In genomic region chr2:48572797-48573196, GRCh38 we compare ENCODE assay signal across 17 cellular contexts. TPM values are rescaled to one million over a fixed set of nuclear protein-coding genes. Genes with fewer than 3 reads are reported as not detected.
DNase-seq lines count a peak whose midpoint lies in the region; ATAC-seq, FAIRE-seq and TF ChIP-seq lines count a peak whose summit lies in the region.
"Had no signal": no experiment of that assay in that cellular context is flagged by ENCODE, and none has a peak within 500 bp of the region (broad histone marks: within the 10 kb centered on the region; RNA-seq: fewer than 3 reads in every experiment).

No MANE protein-coding gene starts in this region.

- no peak for TF ChIP-seq POLR2A in H1 (IDR thresholded peaks at IDR 0.05; ENCODE audit: control extremely low read depth in 1 of 2, low read depth in 2 of 2, low read length in 2 of 2)

- H3K4me1 Mint-ChIP-seq in GM23338, result no peaks in the 10 kb centered on the region
- peaks cover 5 to 8% (median 6%) of the 10 kb centered on the region in 4 donors for H3K4me1 Mint-ChIP-seq in CD4-positive, alpha-beta memory T cell
- H3K4me1 Mint-ChIP-seq: stimulated activated naive CD8-positive, alpha-beta T cell treated with anti-CD3 and anti-CD28 coated beads, Interleukin-15, amount 100 ng/mL, for 72 hours had no signal

- H3K27ac ChIP-seq in GM23338 (ENCODE audit: low read depth), result no peak overlapping the region
- no peak overlapping the region for H3K27ac ChIP-seq in H1 (ENCODE audit: low read depth, low read length)
- H3K27ac ChIP-seq in parathyroid adenoma, result peak overlapping the region; percentile 26
- no peak overlapping the region for H3K27ac ChIP-seq in CD4-positive, alpha-beta memory T cell (ENCODE audit: low read depth, low read length)
- H3K27ac ChIP-seq: hepatocyte had no signal

- H3K9me3 ChIP-seq in H1 (ENCODE audit: insufficient read depth in 2 of 2, low read depth in 1 of 2, low read length in 1 of 2), result no peaks in the 10 kb centered on the region
- H3K9me3 ChIP-seq in parathyroid adenoma (ENCODE audit: control insufficient read depth, low read length), result no peaks in the 10 kb centered on the region
- no peaks in the 10 kb centered on the region for H3K9me3 ChIP-seq in CD4-positive, alpha-beta memory T cell (ENCODE audit: control insufficient read depth in 1 of 2, low read length in 2 of 2)

- no peak overlapping the region for H4K91ac ChIP-seq in H1 (replicated peaks; ENCODE audit: insufficient read length, low read length)

- intact Hi-C loops in CD4-positive, alpha-beta memory T cell (cut with micrococcal nuclease), result no loop called here

- DNase-seq in GM23338 (ENCODE audit: low spot score) (peak; percentile 19), NCI-H146 (lab: John Stamatoyannopoulos, UW) (peak; percentile 41), H1 (ENCODE audit: low read depth in 1 of 2, low spot score in 2 of 2) (no peak)
- DNase-seq in CD4-positive, alpha-beta memory T cell, result no peak
- DNase-seq: activated CD4-positive, alpha-beta T cell treated with anti-CD3 and anti-CD28 coated beads for 4 hours; activated CD8-positive, alpha-beta memory T cell treated with anti-CD3 and anti-CD28 coated beads, Interleukin-2, amount 50 U/mL, for 48 hours; activated naive CD4-positive, alpha-beta T cell treated with anti-CD3 and anti-CD28 coated beads, Interleukin-2, amount 10 ng/mL, durations not matched to agents 7 days and 5 days; NCI-H2107; stimulated activated naive CD8-positive, alpha-beta T cell treated with anti-CD3 and anti-CD28 coated beads, Interleukin-15, amount 100 ng/mL, for 72 hours; T-helper 9 cell had no signal

- FAIRE-seq in H1 (lab: Jason Lieb, UNC), result no peak
- FAIRE-seq: GM18507 had no signal

- H3K4me2 ChIP-seq in GM23338 (no peak overlapping the region), H1 (ENCODE audit: insufficient read depth in 1 of 2, low read depth in 2 of 2, low read length in 2 of 2) (peak overlapping the region in 1 of 2 experiments; percentile 5; a peak in 1 of 4 replicates), parathyroid adenoma (ENCODE audit: low read length) (no peak overlapping the region)
- H3K4me2 ChIP-seq: hepatocyte had no signal

- no peaks in the 10 kb centered on the region for H3K23me2 ChIP-seq in H1 (ENCODE audit: low read depth, low read length)

- H3K14ac ChIP-seq in H1 (ENCODE audit: insufficient read length), result no peak overlapping the region

- H2BK20ac ChIP-seq in H1 (ENCODE audit: low read length), result no peak overlapping the region

- H3F3A ChIP-seq in GM23338 (replicated peaks; ENCODE audit: low read depth), result no peaks in the 10 kb centered on the region

- H4K20me1 ChIP-seq in GM23338 (replicated peaks; ENCODE audit: insufficient read depth), result no peaks in the 10 kb centered on the region
- no peaks in the 10 kb centered on the region for H4K20me1 ChIP-seq in H1 (replicated peaks in 1 of 2; ENCODE audit: control insufficient read depth in 1 of 2, insufficient read depth in 2 of 2, low read length in 2 of 2)

- H4K5ac ChIP-seq in H1 (ENCODE audit: insufficient read length, low read depth, low read length), result no peak overlapping the region

- CTCF ChIA-PET in H1 (lab: Charles Lee; ENCODE audit: partially characterized antibody), result no interaction called here
- CTCF ChIA-PET in CD4-positive, alpha-beta memory T cell (lab: Charles Lee; ENCODE audit: partially characterized antibody), result no interaction called here

- H3K9me3 Mint-ChIP-seq in GM23338, result no peaks in the 10 kb centered on the region
- no peaks in the 10 kb centered on the region for H3K9me3 Mint-ChIP-seq in CD4-positive, alpha-beta memory T cell
- H3K9me3 Mint-ChIP-seq: activated naive CD4-positive, alpha-beta T cell treated with anti-CD3 and anti-CD28 coated beads, Interleukin-2, amount 10 ng/mL, durations not matched to agents 7 days and 5 days; stimulated activated naive CD8-positive, alpha-beta T cell treated with anti-CD3 and anti-CD28 coated beads, Interleukin-15, amount 100 ng/mL, for 72 hours had no signal

- H3K27ac Mint-ChIP-seq in GM23338, result no peak overlapping the region
- no peak overlapping the region for H3K27ac Mint-ChIP-seq in CD4-positive, alpha-beta memory T cell
- H3K27ac Mint-ChIP-seq: activated naive CD4-positive, alpha-beta T cell treated with anti-CD3 and anti-CD28 coated beads, Interleukin-2, amount 10 ng/mL, durations not matched to agents 7 days and 5 days had no signal

- H3K4me3 ChIP-seq in GM23338, result no peak overlapping the region
- H3K4me3 ChIP-seq in H1 (ENCODE audit: extremely low read depth in 1 of 4, insufficient read depth in 2 of 4, low read depth in 3 of 4, low read length in 4 of 4), result no peak overlapping the region
- H3K4me3 ChIP-seq in parathyroid adenoma (ENCODE audit: low read depth, low read length), result no peak overlapping the region
- H3K4me3 ChIP-seq in CD4-positive, alpha-beta memory T cell (ENCODE audit: low read length in 2 of 2), result no peak overlapping the region
- H3K4me3 ChIP-seq: hepatocyte had no signal

- no peak for TF ChIP-seq RAD21 in H1 (IDR thresholded peaks at IDR 0.05 in 1 of 2, conservative IDR thresholded peaks at IDR 0.05 in 1 of 2; ENCODE audit: low read depth in 2 of 2, low read length in 2 of 2)

- no peak overlapping the region for H2BK5ac ChIP-seq in H1 (ENCODE audit: low read depth, low read length)

- H3K9ac ChIP-seq in H1 (replicated peaks in 1 of 4; ENCODE audit: extremely low read depth in 1 of 4, low read depth in 3 of 4, low read length in 3 of 4) (no peak overlapping the region), parathyroid adenoma (no peak overlapping the region)

- H3K4ac ChIP-seq in H1 (replicated peaks; ENCODE audit: insufficient read length, low read depth, low read length), result no peak overlapping the region

- TF ChIP-seq EP300 in H1 (IDR thresholded peaks at IDR 0.05; ENCODE audit: borderline replicate concordance in 1 of 2, low read depth in 2 of 2, low read length in 2 of 2), result no peak

- 75% methylated on average over 5 of the region's 5 CpGs; no CpG with 5 or more reads in 1 of the 2 experiments for WGBS in H1 (ENCODE audit: extremely low coverage in 1 of 2, insufficient coverage in 1 of 2, insufficient read length in 1 of 2, insufficient replicate concordance in 2 of 2, low coverage in 1 of 2, low lambda C conversion rate in 2 of 2, missing lambda C conversion rate in 1 of 2), 2 experiments

- no peak overlapping the region for H2BK15ac ChIP-seq in H1 (ENCODE audit: low read length)

- H3K27me3 Mint-ChIP-seq in GM23338 (ENCODE audit: insufficient read depth, low read depth, poor library complexity), result peaks cover 6% of the 10 kb centered on the region
- H3K27me3 Mint-ChIP-seq in CD4-positive, alpha-beta memory T cell, result no peaks in the 10 kb centered on the region
- H3K27me3 Mint-ChIP-seq: activated naive CD4-positive, alpha-beta T cell treated with anti-CD3 and anti-CD28 coated beads, Interleukin-2, amount 10 ng/mL, durations not matched to agents 7 days and 5 days; progenitor cell of endocrine pancreas had no signal

- H3K18ac ChIP-seq in H1 (ENCODE audit: extremely low read depth, low read length), result no peak overlapping the region

- POLR2A ChIA-PET in H1 (lab: Charles Lee; ENCODE audit: partially characterized antibody), result no interaction called here
- POLR2A ChIA-PET in CD4-positive, alpha-beta memory T cell (lab: Charles Lee; ENCODE audit: partially characterized antibody), result no interaction called here

- H3K36me3 ChIP-seq in GM23338 (ENCODE audit: insufficient read depth) (no peaks in the 10 kb centered on the region), H1 (ENCODE audit: control insufficient read depth in 2 of 4, insufficient read depth in 4 of 4, low read length in 3 of 4) (no peaks in the 10 kb centered on the region), parathyroid adenoma (ENCODE audit: control insufficient read depth, insufficient read depth, low read length) (no peaks in the 10 kb centered on the region)
- H3K36me3 ChIP-seq in CD4-positive, alpha-beta memory T cell (ENCODE audit: insufficient read depth, low read length), result no peaks in the 10 kb centered on the region

- H3K27me3 ChIP-seq in GM23338 (ENCODE audit: insufficient read depth), result no peaks in the 10 kb centered on the region
- no peaks in the 10 kb centered on the region for H3K27me3 ChIP-seq in H1 (replicated peaks in 1 of 4; ENCODE audit: control insufficient read depth in 3 of 4, extremely low read depth in 1 of 4, insufficient read depth in 3 of 4, low read length in 3 of 4)
- H3K27me3 ChIP-seq in parathyroid adenoma (ENCODE audit: control insufficient read depth, insufficient read depth, low read length), result no peaks in the 10 kb centered on the region
- H3K27me3 ChIP-seq in CD4-positive, alpha-beta memory T cell (ENCODE audit: insufficient read depth, low read length), result no peaks in the 10 kb centered on the region
- H3K27me3 ChIP-seq: hepatocyte had no signal

- H4K8ac ChIP-seq in H1 (ENCODE audit: extremely low read depth, insufficient read depth, low read length), result no peak overlapping the region

- no peaks in the 10 kb centered on the region for H3K9me2 ChIP-seq in GM23338 (ENCODE audit: insufficient read depth)

- no peak for TF ChIP-seq CTCF in GM23338 (conservative IDR thresholded peaks at IDR 0.05; ENCODE audit: low read depth in 2 of 2)
- TF ChIP-seq CTCF in H1 (IDR thresholded peaks at IDR 0.05; ENCODE audit: control extremely low read depth in 1 of 3, insufficient read depth in 1 of 3, low read depth in 1 of 3, low read length in 3 of 3), result no peak
- TF ChIP-seq CTCF in parathyroid adenoma (IDR thresholded peaks at IDR 0.05), result no peak

- H2BK120ac ChIP-seq in H1 (replicated peaks; ENCODE audit: low read depth, low read length), result no peak overlapping the region

- no peak overlapping the region for H2AFZ ChIP-seq in GM23338
- no peak overlapping the region for H2AFZ ChIP-seq in H1 (ENCODE audit: low read length)
- peak overlapping the region; percentile 73 for H2AFZ ChIP-seq in parathyroid adenoma
- H2AFZ ChIP-seq: hepatocyte had no signal

- H3K4me3 Mint-ChIP-seq in GM23338, result no peak overlapping the region
- H3K4me3 Mint-ChIP-seq in CD4-positive, alpha-beta memory T cell, result no peak overlapping the region
- H3K4me3 Mint-ChIP-seq: activated naive CD4-positive, alpha-beta T cell treated with anti-CD3 and anti-CD28 coated beads, Interleukin-2, amount 10 ng/mL, durations not matched to agents 7 days and 5 days; stimulated activated naive CD8-positive, alpha-beta T cell treated with anti-CD3 and anti-CD28 coated beads, Interleukin-15, amount 100 ng/mL, for 72 hours had no signal

- no peak overlapping the region for H2AK5ac ChIP-seq in H1 (ENCODE audit: low read depth, low read length)

- no peaks in the 10 kb centered on the region for H3K79me1 ChIP-seq in H1 (ENCODE audit: low read depth, low read length)

- no peak overlapping the region for H3K23ac ChIP-seq in H1 (ENCODE audit: insufficient read length)

- H3K4me1 ChIP-seq in GM23338 (ENCODE audit: insufficient read depth) (no peaks in the 10 kb centered on the region), H1 (replicated peaks in 1 of 4; ENCODE audit: control insufficient read depth in 3 of 4, insufficient read depth in 4 of 4, low read length in 3 of 4) (peaks cover 0 to 2% (median 0%) of the 10 kb centered on the region in 4 experiments; a peak in 1 of 7 replicates), parathyroid adenoma (peaks cover 30% of the 10 kb centered on the region)
- H3K4me1 ChIP-seq in CD4-positive, alpha-beta memory T cell (ENCODE audit: insufficient read depth, low read length), result no peaks in the 10 kb centered on the region

- ATAC-seq in GM23338 (peak; percentile 78), HG03520 (IDR thresholded peaks at IDR 0.05; ENCODE audit: unreplicated experiment) (no peak), GM19463 (IDR thresholded peaks at IDR 0.05; ENCODE audit: unreplicated experiment) (no peak)
- ATAC-seq: Right ventricle myocardium inferior; stimulated activated naive CD8-positive, alpha-beta T cell treated with anti-CD3 and anti-CD28 coated beads, Interleukin-15, amount 100 ng/mL, for 72 hours had no signal

- H2BK12ac ChIP-seq in H1 (ENCODE audit: low read depth, low read length), result no peak overlapping the region

- H3K79me2 ChIP-seq in GM23338 (replicated peaks; ENCODE audit: insufficient read depth), result no peaks in the 10 kb centered on the region
- H3K79me2 ChIP-seq in H1 (ENCODE audit: control insufficient read depth in 1 of 2, insufficient read depth in 2 of 2, low read length in 2 of 2), result no peaks in the 10 kb centered on the region
- H3K79me2 ChIP-seq in parathyroid adenoma, result no peaks in the 10 kb centered on the region
- H3K79me2 ChIP-seq: hepatocyte had no signal

- H3K36me3 Mint-ChIP-seq in GM23338 (ENCODE audit: low read depth), result no peaks in the 10 kb centered on the region
- no peaks in the 10 kb centered on the region for H3K36me3 Mint-ChIP-seq in CD4-positive, alpha-beta memory T cell
- H3K36me3 Mint-ChIP-seq: activated naive CD4-positive, alpha-beta T cell treated with anti-CD3 and anti-CD28 coated beads, Interleukin-2, amount 10 ng/mL, durations not matched to agents 7 days and 5 days had no signal

- no peak overlapping the region for H3K56ac ChIP-seq in H1 (replicated peaks; ENCODE audit: insufficient read length, low read depth, low read length)

RNA-seq across cellular contexts. Expression of gene STON1, which starts 42.8 kb away (rescaled TPM):
- 14.4 and 14.9 TPM in 2 replicates for total RNA-seq in GM23338 (2014; rRNA removed; shearing (Covaris generic))
- polyA plus RNA-seq in GM23338 (2016; fragmentation: Nextera tagmentation; extraction: Ambion mirVana) (5.4 and 5.5 TPM in 2 replicates), H1 (2011; rRNA removed) (4.5 and 5.0 TPM in 2 replicates)
- total RNA-seq in H1 (2021; fragmentation: NEBNext Ultra II Directional; extraction: Animal tissue kit (Norgen Biotek cat#: 25700)), result 10.1 and 10.4 TPM in 2 replicates
- 7.9 TPM for polyA plus RNA-seq in H1 (2011; cell fraction: cytosol; rRNA removed)
- polyA plus RNA-seq in H1 (2011; cell fraction: nucleus; rRNA removed), result 6.0 TPM
- polyA plus RNA-seq in H1 (2012, experiment 1 of 2), result 4.8 to 8.7 TPM (median 6.7 TPM) in 4 replicates
- polyA plus RNA-seq in H1 (2012, experiment 2 of 2), result 0.45 TPM
- polyA plus RNA-seq in H1 (2013, experiment 1 of 2), result 5.0 TPM
- 5.1 TPM for polyA plus RNA-seq in H1 (2013, experiment 2 of 2)
- 11.7 and 14.5 TPM in 2 replicates for polyA minus RNA-seq in H1 (2011; rRNA and poly(A)+ RNA removed)
- 9.0 TPM for polyA minus RNA-seq in H1 (2011; cell fraction: cytosol; rRNA and poly(A)+ RNA removed)
- 12.9 TPM for polyA minus RNA-seq in H1 (2011; cell fraction: nucleus; rRNA and poly(A)+ RNA removed)
- 1 to 10 TPM; 3.1 to 4.4 TPM for total RNA-seq in CD4-positive, alpha-beta memory T cell
- under 1 TPM; 0.03 to 0.50 TPM for polyA plus RNA-seq in CD4-positive, alpha-beta memory T cell

RNA-seq across cellular contexts. Expression of gene GTF2A1L, which starts 44.9 kb away (rescaled TPM):
- 0.94 and 2.8 TPM in 2 replicates for total RNA-seq in GM23338 (2014; rRNA removed; shearing (Covaris generic))
- 0.65 and 0.85 TPM in 2 replicates for polyA plus RNA-seq in GM23338 (2016; fragmentation: Nextera tagmentation; extraction: Ambion mirVana)
- total RNA-seq in H1 (2021; fragmentation: NEBNext Ultra II Directional; extraction: Animal tissue kit (Norgen Biotek cat#: 25700)), result not detected in 2 replicates
- polyA plus RNA-seq in H1 (2011; rRNA removed), result 0.18 and 0.20 TPM in 2 replicates
- polyA plus RNA-seq in H1 (2011; cell fraction: cytosol; rRNA removed), result 0.94 TPM
- 0.37 TPM for polyA plus RNA-seq in H1 (2011; cell fraction: nucleus; rRNA removed)
- 0.19 TPM in 1 of 4 replicates, not detected in the others for polyA plus RNA-seq in H1 (2012, experiment 1 of 2)
- not detected for polyA plus RNA-seq in H1 (2012, experiment 2 of 2)
- 0.36 TPM for polyA plus RNA-seq in H1 (2013, experiment 1 of 2)
- polyA plus RNA-seq in H1 (2013, experiment 2 of 2), result 0.24 TPM
- not detected in 2 replicates for polyA minus RNA-seq in H1 (2011; rRNA and poly(A)+ RNA removed)
- polyA minus RNA-seq in H1 (2011; cell fraction: cytosol; rRNA and poly(A)+ RNA removed), result not detected
- 1.7 TPM for polyA minus RNA-seq in H1 (2011; cell fraction: nucleus; rRNA and poly(A)+ RNA removed)
- not detected for total RNA-seq in CD4-positive, alpha-beta memory T cell
- polyA plus RNA-seq in CD4-positive, alpha-beta memory T cell, result not detected
- total RNA-seq: progenitor cell of endocrine pancreas, Right ventricle myocardium inferior had no signal

Comparison
In these comparisons a context has a peak if more than half of its experiments do, and no peak if none do; other contexts are left out.
1. DNase-seq: peak in GM23338 (single experiment) and NCI-H146 (single experiment); none in H1 (0 of 2) and CD4-positive, alpha-beta memory T cell (0 of 5).